ENCODE assay signal across 20 cellular contexts in genomic region chr9:135693265-135693664, GRCh38. TPM values are rescaled to one million over a fixed set of nuclear protein-coding genes. Genes with fewer than 3 reads are reported as not detected.
A peak's percentile ranks its signal among the peaks of the same experiment; 100 is the strongest.
DNase-seq lines count a peak whose midpoint lies in the region; ATAC-seq and TF ChIP-seq lines count a peak whose summit lies in the region.
"Had no signal": no experiment of that assay in that cellular context is flagged by ENCODE, and none has a peak within 500 bp of the region (broad histone marks: within the 10 kb centered on the region; RNA-seq: fewer than 3 reads in every experiment).

No MANE protein-coding gene starts in this region.

- no peaks in the 10 kb centered on the region for H3F3A ChIP-seq in PC-3 (ENCODE audit: low read length, unreplicated experiment)

- no TSS peak for BruUV-seq in PC-3 (replicated peaks; lab: Mats Ljungman, UMichigan)

- DNase-seq in Daoy (ENCODE audit: low read depth) = peak; percentile 35
- DNase-seq in PC-3 = peak; percentile 1
- DNase-seq in dorsolateral prefrontal cortex = peak in 8 of 10 donors; percentile 31 to 82 (median 71)
- DNase-seq in posterior cingulate gyrus = peak in 8 of 10 donors; percentile 63 to 97 (median 78)
- DNase-seq in NCI-H446 (lab: John Stamatoyannopoulos, UW) = no peak
- no peak for DNase-seq in islet precursor cell
- DNase-seq: Caco-2; CD4-positive, CD25-positive, alpha-beta regulatory T cell; DMS153; Kasumi-1; NCI-H1105 treated with DMSO at 0.1 percent for 48 hours; NCI-H1930; NCI-H446 treated with DMSO at 0.1 percent for 48 hours; NCI-H82; SHP77; SK-N-SH had no signal

- H3K4me1 ChIP-seq in PC-3 (ENCODE audit: insufficient read depth, low read length) = no peaks in the 10 kb centered on the region
- H3K4me1 ChIP-seq: Caco-2 had no signal

- H3K9ac ChIP-seq in PC-3 (ENCODE audit: low read length) = no peak overlapping the region
- H3K9ac ChIP-seq: SK-N-SH had no signal

- no peaks in the 10 kb centered on the region for H3K36me3 ChIP-seq in PC-3 (ENCODE audit: low read depth, low read length)

- no peaks in the 10 kb centered on the region for H3K9me2 ChIP-seq in PC-3 (replicated peaks; ENCODE audit: low read length)
- H3K9me2 ChIP-seq: SK-N-SH had no signal

- peak overlapping the region; percentile 32 for H2AFZ ChIP-seq in PC-3 (ENCODE audit: low read length)

- H3K79me2 ChIP-seq in PC-3 (ENCODE audit: low read length) = no peaks in the 10 kb centered on the region

- TF ChIP-seq CTCF in PC-3 (conservative IDR thresholded peaks at IDR 0.05; ENCODE audit: low read depth, low read length) = no peak
- TF ChIP-seq CTCF in dorsolateral prefrontal cortex (IDR thresholded peaks at IDR 0.05 in 54 of 56, conservative IDR thresholded peaks at IDR 0.05 in 2 of 56; ENCODE audit: low read depth in 1 of 56, partially characterized antibody in 56 of 56) = peak in 1 of 56 donors; percentile 6

- intact Hi-C loops in PC-3 (cut with micrococcal nuclease) (no loop called here), dorsolateral prefrontal cortex (cut with DNase I) (loop anchor here (5.0 to 10.0 kb wide), 2 partner anchors 88 to 421 kb away; no protein-coding TSS in a partner anchor), posterior cingulate gyrus (cut with DNase I) (no loop called here)

- H3K4me3 ChIP-seq in PC-3 (ENCODE audit: low read length) (no peak overlapping the region), dorsolateral prefrontal cortex (no peak overlapping the region)

- H3K27ac ChIP-seq in PC-3 (ENCODE audit: low read length) (no peak overlapping the region), dorsolateral prefrontal cortex (peak overlapping the region in 54 of 59 donors; percentile 34 to 95 (median 79))
- H3K27ac ChIP-seq: HL-60 had no signal

- POLR2A ChIA-PET in PC-3 (lab: Charles Lee; ENCODE audit: unreplicated experiment) = no interaction called here

- CTCF ChIA-PET in PC-3 (lab: Charles Lee) = no interaction called here

- no peak overlapping the region for H3K4me2 ChIP-seq in PC-3 (ENCODE audit: low read length)
- H3K4me2 ChIP-seq: SK-N-SH had no signal

- ATAC-seq in PC-3 (no peak), GM21528 (IDR thresholded peaks at IDR 0.05; ENCODE audit: low FRiP score, unreplicated experiment) (no peak)
- ATAC-seq: Panc1 had no signal

- H4K20me1 ChIP-seq in PC-3 (ENCODE audit: low read length) = no peaks in the 10 kb centered on the region

- H3K9me3 ChIP-seq in PC-3 (ENCODE audit: low read length) = no peaks in the 10 kb centered on the region
- H3K9me3 ChIP-seq: Caco-2, SK-N-SH had no signal

- H3K27me3 ChIP-seq in PC-3 (ENCODE audit: low read length) (no peaks in the 10 kb centered on the region), dorsolateral prefrontal cortex (no peaks in the 10 kb centered on the region)

RNA-seq across cellular contexts. Expression of gene SOHLH1, which starts 6.0 kb away (rescaled TPM):
- 0.18 TPM in 1 of 2 replicates, not detected in the other for total RNA-seq in Daoy (2014; rRNA removed; shearing (Covaris generic))
- total RNA-seq in PC-3 (2014; rRNA removed) = not detected in 2 replicates
- 10 to 100 TPM in 119 of 120 experiments, 1 to 10 TPM in 1; 8.7 to 41.6 (median 20.1) TPM for total RNA-seq in dorsolateral prefrontal cortex
- total RNA-seq: B cell; CD4-positive, CD25-positive, alpha-beta regulatory T cell had no signal

RNA-seq across cellular contexts. Expression of gene KCNT1, which starts 8.7 kb away (rescaled TPM):
- not detected in 2 replicates for total RNA-seq in Daoy (2014; rRNA removed; shearing (Covaris generic))
- total RNA-seq in PC-3 (2014; rRNA removed) (not detected in 2 replicates), dorsolateral prefrontal cortex (100 to 1,000 TPM in 84 of 120 experiments, 10 to 100 TPM in 36; 46.6 to 237 (median 115) TPM)
- total RNA-seq: B cell; CD4-positive, CD25-positive, alpha-beta regulatory T cell had no signal

RNA-seq across cellular contexts. Expression of gene LCN9, which starts 30.2 kb away (rescaled TPM):
- not detected in 2 replicates for total RNA-seq in Daoy (2014; rRNA removed; shearing (Covaris generic))
- total RNA-seq in PC-3 (2014; rRNA removed) (not detected in 2 replicates), dorsolateral prefrontal cortex (1 to 10 TPM in 4 of 120 experiments, under 1 TPM in 11, not detected in 105; 0.58 to 2.4 (median 0.77) TPM)
- total RNA-seq: B cell; Caco-2; CD4-positive, CD25-positive, alpha-beta regulatory T cell had no signal

RNA-seq across cellular contexts. Expression of gene GLT6D1, which starts 53.9 kb away (rescaled TPM):
- not detected in 2 replicates for total RNA-seq in Daoy (2014; rRNA removed; shearing (Covaris generic))
- total RNA-seq in PC-3 (2014; rRNA removed) (not detected in 2 replicates), dorsolateral prefrontal cortex (not detected)
- total RNA-seq: B cell; Caco-2; CD4-positive, CD25-positive, alpha-beta regulatory T cell had no signal

Comparison
In these comparisons a context has a peak if more than half of its experiments do, and no peak if none do; other contexts are left out.
1. DNase-seq: peak in Daoy (single experiment), PC-3 (single experiment), dorsolateral prefrontal cortex (8 of 10) and posterior cingulate gyrus (8 of 10); none in NCI-H446 (0 of 2) and islet precursor cell (single experiment).
2. RNA of gene KCNT1, which starts 8.7 kb away (total RNA-seq): 46.6 to 237 TPM in dorsolateral prefrontal cortex; not detected in Daoy and not detected in PC-3; every median in the first group is over 10 times any median in the second.
3. intact Hi-C loops: an anchor here in dorsolateral prefrontal cortex (5.0 to 10.0 kb wide); none called in PC-3 and posterior cingulate gyrus.